In genomic region chr11:76609736-76610370, GRCh38 we compare ENCODE assay signal across 17 cellular contexts.
DNase-seq lines count a peak whose midpoint lies in the region; ATAC-seq and TF ChIP-seq lines count a peak whose summit lies in the region.
"Had no signal": no experiment of that assay in that cellular context is flagged by ENCODE, and none has a peak within 500 bp of the region (broad histone marks: within the 10 kb centered on the region; RNA-seq: fewer than 3 reads in every experiment).

No MANE protein-coding gene starts in this region.

- H3K36me3 ChIP-seq in BLaER1 (no peaks in the 10 kb centered on the region), IMR-90 (ENCODE audit: control insufficient read depth, insufficient read depth, low read length) (no peaks in the 10 kb centered on the region), mesenchymal stem cell (ENCODE audit: control insufficient read depth in 1 of 2, insufficient read depth in 2 of 2, low read depth in 1 of 2, low read length in 2 of 2) (no peaks in the 10 kb centered on the region), uterus (no peaks in the 10 kb centered on the region)
- H3K36me3 ChIP-seq: SJCRH30 had no signal

- peaks cover 7 to 11% (median 10%) of the 10 kb centered on the region in 3 donors for H3K27me3 Mint-ChIP-seq in CD14-positive monocyte (ENCODE audit: low read depth in 3 of 3)
- H3K27me3 Mint-ChIP-seq in chondrocyte (ENCODE audit: low read depth): no peaks in the 10 kb centered on the region
- H3K27me3 Mint-ChIP-seq: activated naive CD8-positive, alpha-beta T cell treated with anti-CD3 and anti-CD28 coated beads for 36 hours had no signal

- ATAC-seq in IMR-90 (ENCODE audit: low read depth): no peak
- ATAC-seq in HG03439 (IDR thresholded peaks at IDR 0.05; ENCODE audit: unreplicated experiment): no peak
- ATAC-seq: stimulated activated memory B cell treated with anti-CD40 and anti-IgM and Interleukin-4, amounts not matched to agents 10 μg/mL and 1 μg/mL and 100 μg/mL, for 72 hours had no signal

- intact Hi-C loops in IMR-90 (cut with micrococcal nuclease) (no loop called here), CD14-positive monocyte (cut with micrococcal nuclease) (loop anchor here (2.0 to 5.0 kb wide), 3 partner anchors 47 to 71 kb away; no protein-coding TSS in a partner anchor), uterus (cut with DNase I; ENCODE audit: low total_unique reads) (no loop called here)

- dilution Hi-C loops in IMR-90 (cut with HindIII; ENCODE audit: low sequenced_read_pairs, unreplicated experiment): no loop called here

- H2AK5ac ChIP-seq in IMR-90 (ENCODE audit: low read depth, low read length): no peak overlapping the region
- no peak overlapping the region for H2AK5ac ChIP-seq in mesenchymal stem cell (ENCODE audit: low read length, severe bottlenecking)

- H3K27me3 ChIP-seq in BLaER1 (no peaks in the 10 kb centered on the region), IMR-90 (ENCODE audit: control insufficient read depth, insufficient read depth, low read length) (no peaks in the 10 kb centered on the region), mesenchymal stem cell (ENCODE audit: control insufficient read depth in 1 of 2, insufficient read depth in 1 of 2, low read length in 2 of 2) (no peaks in the 10 kb centered on the region), uterus (no peaks in the 10 kb centered on the region)
- H3K27me3 ChIP-seq: SJCRH30 had no signal

- H3K9me1 ChIP-seq in IMR-90 (ENCODE audit: insufficient read depth, low read length): no peaks in the 10 kb centered on the region

- in situ Hi-C loops in IMR-90 (cut with MboI; ENCODE audit: low sequenced_read_pairs): no loop called here

- H3K18ac ChIP-seq in IMR-90 (ENCODE audit: low read depth, low read length) (no peak overlapping the region), mesenchymal stem cell (ENCODE audit: low read depth in 1 of 2, low read length in 2 of 2) (no peak overlapping the region)

- H3K56ac ChIP-seq in IMR-90 (ENCODE audit: extremely low read depth, insufficient read depth, low read length): no peak overlapping the region

- no peak overlapping the region for H3K9ac ChIP-seq in BLaER1
- no peak overlapping the region for H3K9ac ChIP-seq in IMR-90 (ENCODE audit: low read depth, low read length)
- peak overlapping the region; percentile 47 for H3K9ac ChIP-seq in mesenchymal stem cell (ENCODE audit: low read length)

- TF ChIP-seq POLR2A in IMR-90 (IDR thresholded peaks at IDR 0.05; ENCODE audit: low read depth, low read length) (no peak), uterus (IDR thresholded peaks at IDR 0.05) (no peak)

- H3K23ac ChIP-seq in IMR-90 (ENCODE audit: low read depth, low read length) (no peak overlapping the region), mesenchymal stem cell (ENCODE audit: low read length in 2 of 2) (no peak overlapping the region)

- no peaks in the 10 kb centered on the region for H3K36me3 Mint-ChIP-seq in CD14-positive monocyte
- no peaks in the 10 kb centered on the region for H3K36me3 Mint-ChIP-seq in chondrocyte (ENCODE audit: low read depth)
- H3K36me3 Mint-ChIP-seq: activated naive CD8-positive, alpha-beta T cell treated with anti-CD3 and anti-CD28 coated beads for 36 hours; naive B cell had no signal

- H2BK12ac ChIP-seq in mesenchymal stem cell (ENCODE audit: low read length in 2 of 2): peak overlapping the region in 1 of 2 experiments; percentile 40

- no peak overlapping the region for H2BK5ac ChIP-seq in IMR-90 (ENCODE audit: low read depth, low read length, poor library complexity, severe bottlenecking)
- H2BK5ac ChIP-seq in mesenchymal stem cell (ENCODE audit: low read depth, low read length, poor library complexity, severe bottlenecking): no peak overlapping the region

- H3K4ac ChIP-seq in IMR-90 (ENCODE audit: low read depth, low read length): no peak overlapping the region
- H3K4ac ChIP-seq in mesenchymal stem cell (ENCODE audit: low read depth in 1 of 2, low read length in 2 of 2): no peak overlapping the region

- no peak overlapping the region for H2BK120ac ChIP-seq in IMR-90 (ENCODE audit: low read depth, low read length)
- no peak overlapping the region for H2BK120ac ChIP-seq in mesenchymal stem cell (ENCODE audit: low read depth, low read length)

- H3K14ac ChIP-seq in IMR-90 (replicated peaks; ENCODE audit: low read depth, low read length) (no peak overlapping the region; the same call in 1 of the 2 replicates), mesenchymal stem cell (ENCODE audit: low read length in 2 of 2) (no peak overlapping the region)

- H4K5ac ChIP-seq in IMR-90 (ENCODE audit: low read depth, low read length): no peak overlapping the region

- H3K27ac ChIP-seq in BLaER1: no peak overlapping the region
- no peak overlapping the region for H3K27ac ChIP-seq in IMR-90 (ENCODE audit: insufficient read depth, low read length)
- no peak overlapping the region for H3K27ac ChIP-seq in mesenchymal stem cell (ENCODE audit: low read length, poor library complexity, severe bottlenecking)
- peak overlapping the region in 1 of 2 donors; percentile 28 for H3K27ac ChIP-seq in uterus
- H3K27ac ChIP-seq: C4-2B, SJCRH30 had no signal

- DNase-seq in IMR-90 (no peak), brain pericyte (ENCODE audit: low read depth, low spot score) (peak; percentile 88), mesenchymal stem cell (no peak), CD14-positive monocyte (ENCODE audit: low spot score) (no peak), uterus (no peak), chondrocyte (ENCODE audit: low spot score) (no peak)
- DNase-seq: activated naive CD8-positive, alpha-beta T cell treated with anti-CD3 and anti-CD28 coated beads for 36 hours; dermis blood vessel endothelial cell; naive B cell; NCI-H1930; retina; SJCRH30; stimulated activated CD4-positive, alpha-beta T cell treated with anti-CD3 and anti-CD28 coated beads, Interleukin-4, amount 100 ng/mL, for 1 hour had no signal

- BruUV-seq in IMR-90 (replicated peaks; lab: Mats Ljungman, UMichigan): no TSS peak

- WGBS in IMR-90 (ENCODE audit: extremely low coverage in 2 of 2, insufficient read length in 1 of 2), 2 experiments: no CpG with 5 or more reads among the region's 8 CpGs
- 68% methylated on average over 8 of the region's 8 CpGs for WGBS in mesenchymal stem cell

- H4K91ac ChIP-seq in IMR-90 (ENCODE audit: insufficient read depth, low read depth, low read length) (no peak overlapping the region), mesenchymal stem cell (ENCODE audit: low read length) (no peak overlapping the region)

- H3K4me2 ChIP-seq in BLaER1: peak overlapping the region; percentile 60
- H3K4me2 ChIP-seq in IMR-90 (ENCODE audit: low read depth, low read length): no peak overlapping the region
- H3K4me2 ChIP-seq in mesenchymal stem cell (ENCODE audit: low read length, poor library complexity, severe bottlenecking): peak overlapping the region; percentile 5

- H3K4me1 ChIP-seq in BLaER1 (peaks cover 31% of the 10 kb centered on the region), IMR-90 (ENCODE audit: control insufficient read depth, insufficient read depth, low read length) (peaks cover 1% of the 10 kb centered on the region; the same call in 1 of the 2 replicates), mesenchymal stem cell (ENCODE audit: control insufficient read depth, insufficient read depth, low read depth, low read length) (peaks cover 16% of the 10 kb centered on the region), uterus (peaks cover 0 to 4% of the 10 kb centered on the region in 2 donors)
- H3K4me1 ChIP-seq: SJCRH30 had no signal

- no peak overlapping the region for H3K4me3 Mint-ChIP-seq in CD14-positive monocyte
- H3K4me3 Mint-ChIP-seq in chondrocyte (ENCODE audit: unreplicated experiment): no peak overlapping the region
- H3K4me3 Mint-ChIP-seq: activated naive CD8-positive, alpha-beta T cell treated with anti-CD3 and anti-CD28 coated beads for 36 hours; naive B cell; stimulated activated memory B cell treated with anti-CD40 and anti-IgM and Interleukin-4, amounts not matched to agents 10 μg/mL and 1 μg/mL and 100 μg/mL, for 72 hours had no signal

- H2AK9ac ChIP-seq in IMR-90 (replicated peaks; ENCODE audit: low read depth, low read length, poor library complexity): no peak overlapping the region

- peaks cover 8% of the 10 kb centered on the region; the same call in 1 of the 2 replicates for H3K9me3 ChIP-seq in BLaER1
- H3K9me3 ChIP-seq in IMR-90 (ENCODE audit: control insufficient read depth, insufficient read depth, low read length): no peaks in the 10 kb centered on the region
- H3K9me3 ChIP-seq in mesenchymal stem cell (ENCODE audit: control insufficient read depth, low read length): no peaks in the 10 kb centered on the region
- no peaks in the 10 kb centered on the region for H3K9me3 ChIP-seq in uterus
- H3K9me3 ChIP-seq: SJCRH30 had no signal

- H3K9me3 Mint-ChIP-seq in CD14-positive monocyte (peaks cover 0 to 9% (median 2%) of the 10 kb centered on the region in 7 donors), chondrocyte (ENCODE audit: low read depth) (no peaks in the 10 kb centered on the region)
- H3K9me3 Mint-ChIP-seq: activated naive CD8-positive, alpha-beta T cell treated with anti-CD3 and anti-CD28 coated beads for 36 hours had no signal

- H4K20me1 ChIP-seq in BLaER1 (no peaks in the 10 kb centered on the region), IMR-90 (ENCODE audit: insufficient read depth, low read length) (no peaks in the 10 kb centered on the region)

- peaks cover 2% of the 10 kb centered on the region for H3K4me1 Mint-ChIP-seq in CD14-positive monocyte
- H3K4me1 Mint-ChIP-seq in chondrocyte (ENCODE audit: low read depth): peaks cover 47% of the 10 kb centered on the region

- H3K4me3 ChIP-seq in BLaER1: no peak overlapping the region
- no peak overlapping the region for H3K4me3 ChIP-seq in IMR-90 (ENCODE audit: insufficient read depth, low read depth, low read length)
- no peak overlapping the region for H3K4me3 ChIP-seq in mesenchymal stem cell (ENCODE audit: insufficient read depth in 1 of 2, low read depth in 1 of 2, low read length in 2 of 2)
- no peak overlapping the region for H3K4me3 ChIP-seq in uterus
- H3K4me3 ChIP-seq: SJCRH30 had no signal

- H4K8ac ChIP-seq in IMR-90 (ENCODE audit: low read depth in 2 of 2, low read length in 2 of 2): no peak overlapping the region
- peak overlapping the region; percentile 12 for H4K8ac ChIP-seq in mesenchymal stem cell (ENCODE audit: low read length)

- H2AFZ ChIP-seq in IMR-90 (replicated peaks; ENCODE audit: low read length, poor library complexity): peak overlapping the region; percentile 67
- H2AFZ ChIP-seq in mesenchymal stem cell (ENCODE audit: low read depth, low read length): no peak overlapping the region

- no peak for TF ChIP-seq RAD21 in IMR-90 (IDR thresholded peaks at IDR 0.05; ENCODE audit: low read length)

- H2BK15ac ChIP-seq in IMR-90 (ENCODE audit: low read depth, low read length) (no peak overlapping the region), mesenchymal stem cell (ENCODE audit: low read depth, poor library complexity, severe bottlenecking) (no peak overlapping the region)

- CTCF ChIA-PET in IMR-90 (lab: Yijun Ruan, JAX): no interaction called here

- POLR2A ChIA-PET in IMR-90 (lab: Charles Lee; ENCODE audit: unreplicated experiment): no interaction called here

- no peaks in the 10 kb centered on the region for H3K79me1 ChIP-seq in IMR-90 (ENCODE audit: low read depth in 1 of 2, low read length in 2 of 2)
- no peaks in the 10 kb centered on the region for H3K79me1 ChIP-seq in mesenchymal stem cell (replicated peaks; ENCODE audit: low read length, poor library complexity, severe bottlenecking)

- TF ChIP-seq CTCF in IMR-90 (conservative IDR thresholded peaks at IDR 0.05; ENCODE audit: low read depth, low read length) (no peak), CD14-positive monocyte (IDR thresholded peaks at IDR 0.05) (no peak), uterus (IDR thresholded peaks at IDR 0.05) (no peak), chondrocyte (IDR thresholded peaks at IDR 0.05) (no peak)

- H3K27ac Mint-ChIP-seq in CD14-positive monocyte (no peak overlapping the region), chondrocyte (ENCODE audit: unreplicated experiment) (no peak overlapping the region)
- H3K27ac Mint-ChIP-seq: activated naive CD8-positive, alpha-beta T cell treated with anti-CD3 and anti-CD28 coated beads for 36 hours; stimulated activated memory B cell treated with anti-CD40 and anti-IgM and Interleukin-4, amounts not matched to agents 10 μg/mL and 1 μg/mL and 100 μg/mL, for 72 hours had no signal

- no peak overlapping the region for H2BK20ac ChIP-seq in IMR-90 (ENCODE audit: low read depth, low read length)

Comparison
In these comparisons a context has a peak if more than half of its experiments do, and no peak if none do; other contexts are left out.
1. intact Hi-C loops: an anchor here in CD14-positive monocyte (2.0 to 5.0 kb wide); none called in IMR-90 and uterus.